Comparison of ENCODE assay signal across 11 cellular contexts in genomic region chr14:24273422-24273998, GRCh38. TPM values are rescaled to one million over a fixed set of nuclear protein-coding genes. Genes with fewer than 3 reads are reported as not detected.
DNase-seq lines count a peak whose midpoint lies in the region; TF ChIP-seq lines count a peak whose summit lies in the region.
"Had no signal": no experiment of that assay in that cellular context is flagged by ENCODE, and none has a peak within 500 bp of the region (broad histone marks: within the 10 kb centered on the region; RNA-seq: fewer than 3 reads in every experiment).

No MANE protein-coding gene starts in this region.

- peak overlapping the region; percentile 92 for H3K27ac ChIP-seq in mammary epithelial cell (ENCODE audit: insufficient read depth, low read depth, low read length)
- no peak overlapping the region for H3K27ac ChIP-seq in neural progenitor cell

- peaks cover 10% of the 10 kb centered on the region for H3F3A ChIP-seq in neural progenitor cell (ENCODE audit: low read depth)

- TSS peak; percentile 91 for BruUV-seq in mammary epithelial cell (replicated peaks; lab: Mats Ljungman, UMichigan)

- H3K79me2 ChIP-seq in mammary epithelial cell (ENCODE audit: insufficient read depth, low read length) (peaks cover 29% of the 10 kb centered on the region), neural progenitor cell (ENCODE audit: low read depth) (peaks cover 8% of the 10 kb centered on the region)

- H3K4me3 Mint-ChIP-seq in neural progenitor cell = no peak overlapping the region

- no peak overlapping the region for H3K4me3 ChIP-seq in NB4 (ENCODE audit: low read depth, low read length)
- H3K4me3 ChIP-seq in mammary epithelial cell (replicated peaks in 1 of 3; ENCODE audit: insufficient read depth in 1 of 3, low read depth in 2 of 3, low read length in 3 of 3) = no peak overlapping the region
- H3K4me3 ChIP-seq in neural progenitor cell = no peak overlapping the region
- H3K4me3 ChIP-seq: thoracic aorta had no signal

- dilution Hi-C loops in mammary epithelial cell (cut with HindIII; ENCODE audit: low sequenced_read_pairs) = no loop called here

- no peak overlapping the region for H3K27ac Mint-ChIP-seq in neural progenitor cell

- H3K9me3 ChIP-seq in mammary epithelial cell (replicated peaks; ENCODE audit: insufficient read depth, low read length) = no peaks in the 10 kb centered on the region
- no peaks in the 10 kb centered on the region for H3K9me3 ChIP-seq in neural progenitor cell (ENCODE audit: low read depth)
- H3K9me3 ChIP-seq: thoracic aorta had no signal

- DNase-seq in DMS 273 (lab: John Stamatoyannopoulos, UW; ENCODE audit: unreplicated experiment) (peak; percentile 37), DMS 273 treated with DMSO at 0.1 percent for 48 hours (lab: John Stamatoyannopoulos, UW) (no peak), NB4 (ENCODE audit: low read depth) (peak; percentile 28), mammary epithelial cell (peak; percentile 46), neural progenitor cell (ENCODE audit: low spot score) (no peak), globus pallidus (ENCODE audit: low spot score) (no peak), mucosa of gallbladder (ENCODE audit: low spot score) (no peak), NCI-H2081 (lab: John Stamatoyannopoulos, UW) (no peak)
- DNase-seq: 8988T, NCI-H774 had no signal

- peaks cover 2% of the 10 kb centered on the region for H3K36me3 Mint-ChIP-seq in neural progenitor cell

- CTCF ChIA-PET in mammary epithelial cell (lab: Charles Lee; ENCODE audit: low non-redundant PET) = interaction anchor here (0.7 to 1.2 kb wide), 3 partner anchors 23 to 31 kb away, joined by 3 to 10 read pairs (median 8); partner anchors contain the start of gene TINF2

- no peaks in the 10 kb centered on the region for H3K9me3 Mint-ChIP-seq in neural progenitor cell

- in situ Hi-C loops in mammary epithelial cell (cut with MboI; ENCODE audit: low sequenced_read_pairs in 2 of 2) = no loop called here

- H2AFZ ChIP-seq in mammary epithelial cell (ENCODE audit: low read depth, low read length) (peak overlapping the region; percentile 22), neural progenitor cell (replicated peaks) (no peak overlapping the region)

- peak overlapping the region; percentile 60 for H3K4me2 ChIP-seq in mammary epithelial cell (ENCODE audit: insufficient read depth, low read depth, low read length)
- H3K4me2 ChIP-seq in neural progenitor cell = no peak overlapping the region

- no peaks in the 10 kb centered on the region for H4K20me1 ChIP-seq in mammary epithelial cell (ENCODE audit: insufficient read depth, low read length)
- H4K20me1 ChIP-seq in neural progenitor cell (ENCODE audit: low read depth) = no peaks in the 10 kb centered on the region

- H3K4me1 ChIP-seq in mammary epithelial cell (ENCODE audit: insufficient read depth, low read length) (peaks cover 29% of the 10 kb centered on the region), neural progenitor cell (peaks cover 6% of the 10 kb centered on the region)

- 56% methylated on average over 2 of the region's 3 CpGs for WGBS in mammary epithelial cell (ENCODE audit: low coverage, missing lambda C conversion rate)

- H3K36me3 ChIP-seq in mammary epithelial cell (ENCODE audit: insufficient read depth, low read length) (no peaks in the 10 kb centered on the region), neural progenitor cell (no peaks in the 10 kb centered on the region)
- H3K36me3 ChIP-seq: thoracic aorta had no signal

- H3K27me3 ChIP-seq in mammary epithelial cell (ENCODE audit: insufficient read depth, low read length) (no peaks in the 10 kb centered on the region), neural progenitor cell (no peaks in the 10 kb centered on the region)

- H3K4me1 Mint-ChIP-seq in neural progenitor cell = peaks cover 15% of the 10 kb centered on the region

- H3K9ac ChIP-seq in mammary epithelial cell (ENCODE audit: insufficient read depth, low read length) = peak overlapping the region; percentile 68
- no peak overlapping the region for H3K9ac ChIP-seq in neural progenitor cell

- TF ChIP-seq CTCF in NB4 (IDR thresholded peaks at IDR 0.05; ENCODE audit: low read depth, low read length) (peak; percentile 1), mammary epithelial cell (conservative IDR thresholded peaks at IDR 0.05 in 1 of 2, IDR thresholded peaks at IDR 0.05 in 1 of 2; ENCODE audit: extremely low read depth in 1 of 2, insufficient read depth in 1 of 2, low read depth in 1 of 2, low read length in 2 of 2) (peak; percentile 44 to 59), neural progenitor cell (IDR thresholded peaks at IDR 0.05) (peak; percentile 6)

- no peak for TF ChIP-seq POLR2A in NB4 (IDR thresholded peaks at IDR 0.05; ENCODE audit: extremely low read depth, insufficient read length)

- peaks cover 6% of the 10 kb centered on the region for H3K27me3 Mint-ChIP-seq in neural progenitor cell (ENCODE audit: insufficient read depth, low read depth)

- intact Hi-C loops in mammary epithelial cell (cut with micrococcal nuclease) = loop anchor here (5.0 kb wide), 1 partner anchor 41 kb away; the partner anchor contains the start of genes GMPR2 and NEDD8

RNA-seq across cellular contexts. Expression of gene RABGGTA, which starts 2.1 kb away (rescaled TPM):
- total RNA-seq in mammary epithelial cell (10 to 100 TPM; 51.3 to 74.5 TPM), neural progenitor cell (ENCODE audit: low replicate concordance) (7.1 and 22.9 TPM in 2 replicates), mucosa of gallbladder (36.0 TPM)
- polyA plus RNA-seq in mammary epithelial cell = 80.7 TPM
- 141 TPM for polyA minus RNA-seq in mammary epithelial cell

RNA-seq across cellular contexts. Expression of gene TGM1, which starts 10.5 kb away (rescaled TPM):
- 10 to 100 TPM in 1 of 2 donors, 1 to 10 TPM in 1; 7.5 to 21.9 TPM for total RNA-seq in mammary epithelial cell
- polyA plus RNA-seq in mammary epithelial cell = 8.7 TPM
- polyA minus RNA-seq in mammary epithelial cell = 9.0 TPM
- 2.6 and 4.9 TPM in 2 replicates for total RNA-seq in neural progenitor cell (ENCODE audit: low replicate concordance)
- total RNA-seq in mucosa of gallbladder = 3.0 TPM

RNA-seq across cellular contexts. Expression of gene DHRS1, which starts 26.1 kb away (rescaled TPM):
- total RNA-seq in mammary epithelial cell (10 to 100 TPM; 19.2 to 84.8 TPM), neural progenitor cell (ENCODE audit: low replicate concordance) (19.7 and 27.4 TPM in 2 replicates), mucosa of gallbladder (39.2 TPM)
- polyA plus RNA-seq in mammary epithelial cell = 85.0 TPM
- polyA minus RNA-seq in mammary epithelial cell = 36.0 TPM

RNA-seq across cellular contexts. Expression of gene NOP9, which starts 26.1 kb away (rescaled TPM):
- total RNA-seq in mammary epithelial cell (10 to 100 TPM; 26.7 to 42.8 TPM), neural progenitor cell (ENCODE audit: low replicate concordance) (14.8 and 24.7 TPM in 2 replicates), mucosa of gallbladder (24.7 TPM)
- 13.4 TPM for polyA plus RNA-seq in mammary epithelial cell
- polyA minus RNA-seq in mammary epithelial cell = 62.6 TPM

RNA-seq across cellular contexts. Expression of gene TINF2, which starts 31.1 kb away (rescaled TPM):
- total RNA-seq in mammary epithelial cell (100 to 1,000 TPM in 1 of 2 donors, 10 to 100 TPM in 1; 48.5 to 111 TPM), neural progenitor cell (ENCODE audit: low replicate concordance) (32.6 and 42.5 TPM in 2 replicates), mucosa of gallbladder (61.8 TPM)
- polyA plus RNA-seq in mammary epithelial cell = 39.4 TPM
- 85.4 TPM for polyA minus RNA-seq in mammary epithelial cell

Comparison
In these comparisons a context has a peak if more than half of its experiments do, and no peak if none do; other contexts are left out.
1. DNase-seq: peak in DMS 273 (single experiment), NB4 (single experiment) and mammary epithelial cell (single experiment); none in DMS 273 treated with DMSO at 0.1 percent for 48 hours (single experiment), neural progenitor cell (single experiment), globus pallidus (single experiment), mucosa of gallbladder (single experiment) and NCI-H2081 (0 of 2).
2. CTCF ChIP-seq: peak in every context shown above with its lines; median percentile 52 in mammary epithelial cell; 6 in neural progenitor cell; 1 in NB4.